Comparison of ENCODE assay signal across 25 cellular contexts in the genomic region with DNA sequence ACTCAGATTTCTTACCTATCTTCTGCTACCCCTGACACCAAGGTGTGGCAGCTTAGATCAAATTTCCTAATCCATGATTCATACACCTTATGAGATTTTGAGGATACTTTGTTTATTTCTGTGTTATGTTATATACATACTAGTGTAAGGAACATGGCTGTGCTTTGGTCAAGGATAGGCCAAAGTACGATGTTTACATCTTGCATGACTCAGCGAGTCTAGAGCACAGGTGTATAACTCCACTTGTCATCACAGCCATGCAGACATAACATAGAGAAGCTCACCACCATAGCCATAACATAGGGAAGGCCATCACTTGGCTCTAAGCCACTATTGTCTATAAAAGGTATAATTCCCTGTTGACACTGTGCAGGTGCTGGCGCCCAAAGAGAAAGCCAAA.
A peak's percentile ranks its signal among the peaks of the same experiment; 100 is the strongest.
DNase-seq lines count a peak whose midpoint lies in the region; ATAC-seq, FAIRE-seq and TF ChIP-seq lines count a peak whose summit lies in the region.
"Had no signal": no experiment of that assay in that cellular context is flagged by ENCODE, and none has a peak within 500 bp of the region (broad histone marks: within the 10 kb centered on the region; RNA-seq: fewer than 3 reads in every experiment).

No MANE protein-coding gene starts in this region.

- intact Hi-C loops in HepG2 (cut with micrococcal nuclease; ENCODE audit: unreplicated experiment) = no loop called here
- intact Hi-C loops in right lobe of liver (cut with DNase I) = no loop called here

- TF ChIP-seq CTCF in HepG2 (CRISPR knock-in tag; IDR thresholded peaks at IDR 0.05) (no peak), right lobe of liver (IDR thresholded peaks at IDR 0.05) (no peak), right atrium auricular region (IDR thresholded peaks at IDR 0.05) (no peak)

- no peaks in the 10 kb centered on the region for H3K79me2 ChIP-seq in HepG2 (ENCODE audit: insufficient read depth, low read length)

- in situ Hi-C loops in HepG2 (cut with HindIII; ENCODE audit: extremely low pct_ligation_motif_present, low pct_unique_long_range_greater_than_20kb) = no loop called here

- no peaks in the 10 kb centered on the region for H3K9me3 ChIP-seq in HepG2 (ENCODE audit: low read length)
- H3K9me3 ChIP-seq in right lobe of liver = no peaks in the 10 kb centered on the region
- no peaks in the 10 kb centered on the region for H3K9me3 ChIP-seq in right atrium auricular region
- H3K9me3 ChIP-seq: Caco-2, pancreas had no signal

- H3K27ac ChIP-seq in HepG2 (ENCODE audit: extremely low read length, insufficient read depth, low read length) = no peak overlapping the region
- H3K27ac ChIP-seq in right lobe of liver = no peak overlapping the region
- H3K27ac ChIP-seq in right atrium auricular region = no peak overlapping the region
- H3K27ac ChIP-seq: coronary artery, pancreas had no signal

- 26% methylated on average over 3 of the region's 3 CpGs for WGBS in HepG2 (ENCODE audit: low lambda C conversion rate)
- 97% methylated on average over 3 of the region's 3 CpGs for WGBS in right lobe of liver (ENCODE audit: insufficient coverage, low coverage, low lambda C conversion rate, missing lambda C conversion rate)

- CTCF ChIA-PET in HepG2 (lab: Yijun Ruan, JAX; ENCODE audit: low intra/inter-chr PET ratio, low total read pairs) = no interaction called here

- TF ChIP-seq RAD21 in HepG2 (CRISPR knock-in tag; IDR thresholded peaks at IDR 0.05) = no peak

- no TSS peak for BruUV-seq in HepG2 (replicated peaks; lab: Mats Ljungman, UMichigan)

- H3K9ac ChIP-seq in HepG2 (ENCODE audit: insufficient read depth, low read depth, low read length) = no peak overlapping the region

- TF ChIP-seq POLR2A in HepG2 (IDR thresholded peaks at IDR 0.05; ENCODE audit: insufficient read depth in 1 of 2, low read depth in 2 of 2, low read length in 2 of 2) (no peak), right lobe of liver (IDR thresholded peaks at IDR 0.05) (no peak)

- H3K4me3 ChIP-seq in HepG2 (replicated peaks in 1 of 3; ENCODE audit: insufficient read depth in 1 of 3, low read depth in 2 of 3, low read length in 3 of 3) = no peak overlapping the region
- H3K4me3 ChIP-seq in right lobe of liver = no peak overlapping the region
- no peak overlapping the region for H3K4me3 ChIP-seq in right atrium auricular region
- H3K4me3 ChIP-seq: coronary artery, pancreas had no signal

- no peaks in the 10 kb centered on the region for H3K36me3 ChIP-seq in HepG2 (replicated peaks in 1 of 2; ENCODE audit: control insufficient read depth in 1 of 2, insufficient read depth in 2 of 2, low read length in 2 of 2)
- H3K36me3 ChIP-seq in right lobe of liver = no peaks in the 10 kb centered on the region
- H3K36me3 ChIP-seq in right atrium auricular region = no peaks in the 10 kb centered on the region
- H3K36me3 ChIP-seq: pancreas had no signal

- H3K27me3 ChIP-seq in HepG2 (ENCODE audit: control insufficient read depth in 1 of 2, insufficient read depth in 2 of 2, low read length in 2 of 2) (no peaks in the 10 kb centered on the region), right lobe of liver (no peaks in the 10 kb centered on the region), right atrium auricular region (no peaks in the 10 kb centered on the region)
- H3K27me3 ChIP-seq: pancreas had no signal

- no peak for FAIRE-seq in HepG2 (lab: Jason Lieb, UNC)
- FAIRE-seq: GM18507, pancreas had no signal

- no peak overlapping the region for H3K4me2 ChIP-seq in HepG2 (ENCODE audit: low read depth, low read length)

- no peak overlapping the region for H2AFZ ChIP-seq in HepG2 (ENCODE audit: low read length)

- H3K4me1 ChIP-seq in HepG2 (ENCODE audit: insufficient read depth, low read length) (no peaks in the 10 kb centered on the region), right lobe of liver (no peaks in the 10 kb centered on the region), right atrium auricular region (no peaks in the 10 kb centered on the region)
- H3K4me1 ChIP-seq: Caco-2, pancreas had no signal

- TF ChIP-seq EP300 in HepG2 (IDR thresholded peaks at IDR 0.05; ENCODE audit: low read depth in 2 of 2, low read length in 2 of 2) = no peak
- no peak for TF ChIP-seq EP300 in HepG2 (CRISPR knock-in tag; IDR thresholded peaks at IDR 0.05; ENCODE audit: borderline replicate concordance)

- POLR2A ChIA-PET in HepG2 (lab: Yijun Ruan, JAX) = no interaction called here

- H4K20me1 ChIP-seq in HepG2 (ENCODE audit: insufficient read depth, low read length) = no peaks in the 10 kb centered on the region

- DNase-seq in HepG2 (ENCODE audit: low spot score) (no peak), right lobe of liver (no peak), NCI-H345 treated with DMSO at 0.1 percent for 48 hours (lab: John Stamatoyannopoulos, UW; ENCODE audit: unreplicated experiment) (peak; percentile 58), SHP77 (lab: John Stamatoyannopoulos, UW) (peak; percentile 62 to 67), NCI-H2107 treated with DMSO at 0.1 percent for 48 hours (lab: John Stamatoyannopoulos, UW; ENCODE audit: unreplicated experiment) (no peak), NOMO-1 treated with DMSO at 0.1 percent for 48 hours (lab: John Stamatoyannopoulos, UW; ENCODE audit: unreplicated experiment) (no peak), right atrium auricular region (ENCODE audit: low spot score) (no peak)
- no peak for DNase-seq in activated CD4-positive, alpha-beta T cell treated with anti-CD3 and anti-CD28 coated beads for 48 hours
- DNase-seq: activated CD4-positive, alpha-beta T cell treated with anti-CD3 and anti-CD28 coated beads for 36 hours; activated effector memory CD4-positive, alpha-beta T cell treated with anti-CD3 and anti-CD28 coated beads, Interleukin-2, amount 50 U/mL, for 16 hours; activated naive CD8-positive, alpha-beta T cell treated with anti-CD3 and anti-CD28 coated beads for 36 hours; aorta; Caco-2; effector memory CD4-positive, alpha-beta T cell; H7; head of caudate nucleus; MM.1S; NCI-H1930; NCI-H524; pancreas; stimulated activated CD4-positive, alpha-beta T cell treated with anti-CD3 and anti-CD28 coated beads, Interleukin-4, amount 100 ng/mL, for 1 hour; T-helper 2 cell; trophoblast cell had no signal

- ATAC-seq in HepG2 = no peak
- ATAC-seq in right lobe of liver = no peak
- ATAC-seq: activated CD4-positive, alpha-beta T cell treated with anti-CD3 and anti-CD28 coated beads for 36 hours; pancreas had no signal

TF ChIP-seq in HepG2, 621 proteins besides CTCF, POLR2A, EP300 and RAD21:
- TF ChIP-seq NFE2L2 (IDR thresholded peaks at IDR 0.05; ENCODE audit: low read length) (peak; percentile 31; the same call in 1 of the 2 replicates), ZNF564 (CRISPR knock-in tag; IDR thresholded peaks at IDR 0.05) (no peak), GATAD2A (CRISPR knock-in tag; IDR thresholded peaks at IDR 0.05) (no peak), FOSL2 (CRISPR knock-in tag; IDR thresholded peaks at IDR 0.05) (peak; percentile 37; the same call in 1 of the 2 replicates), NFE2 (CRISPR knock-in tag; IDR thresholded peaks at IDR 0.05) (peak; percentile 45; the same call in 1 of the 2 replicates)
- TF ChIP-seq, protein P1, sequence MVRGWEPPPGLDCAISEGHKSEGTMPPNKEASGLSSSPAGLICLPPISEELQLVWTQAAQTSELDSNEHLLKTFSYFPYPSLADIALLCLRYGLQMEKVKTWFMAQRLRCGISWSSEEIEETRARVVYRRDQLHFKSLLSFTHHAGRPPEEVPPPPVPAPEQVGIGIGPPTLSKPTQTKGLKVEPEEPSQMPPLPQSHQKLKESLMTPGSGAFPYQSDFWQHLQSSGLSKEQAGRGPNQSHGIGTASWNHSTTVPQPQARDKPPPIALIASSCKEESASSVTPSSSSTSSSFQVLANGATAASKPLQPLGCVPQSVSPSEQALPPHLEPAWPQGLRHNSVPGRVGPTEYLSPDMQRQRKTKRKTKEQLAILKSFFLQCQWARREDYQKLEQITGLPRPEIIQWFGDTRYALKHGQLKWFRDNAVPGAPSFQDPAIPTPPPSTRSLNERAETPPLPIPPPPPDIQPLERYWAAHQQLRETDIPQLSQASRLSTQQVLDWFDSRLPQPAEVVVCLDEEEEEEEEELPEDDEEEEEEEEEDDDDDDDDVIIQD (CRISPR knock-in tag; IDR thresholded peaks at IDR 0.05; ENCODE audit: low read depth) = no peak
- TF ChIP-seq, protein P2, sequence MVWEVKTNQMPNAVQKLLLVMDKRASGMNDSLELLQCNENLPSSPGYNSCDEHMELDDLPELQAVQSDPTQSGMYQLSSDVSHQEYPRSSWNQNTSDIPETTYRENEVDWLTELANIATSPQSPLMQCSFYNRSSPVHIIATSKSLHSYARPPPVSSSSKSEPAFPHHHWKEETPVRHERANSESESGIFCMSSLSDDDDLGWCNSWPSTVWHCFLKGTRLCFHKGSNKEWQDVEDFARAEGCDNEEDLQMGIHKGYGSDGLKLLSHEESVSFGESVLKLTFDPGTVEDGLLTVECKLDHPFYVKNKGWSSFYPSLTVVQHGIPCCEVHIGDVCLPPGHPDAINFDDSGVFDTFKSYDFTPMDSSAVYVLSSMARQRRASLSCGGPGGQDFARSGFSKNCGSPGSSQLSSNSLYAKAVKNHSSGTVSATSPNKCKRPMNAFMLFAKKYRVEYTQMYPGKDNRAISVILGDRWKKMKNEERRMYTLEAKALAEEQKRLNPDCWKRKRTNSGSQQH (CRISPR knock-in tag; IDR thresholded peaks at IDR 0.05; ENCODE audit: low read depth) = no peak
TF ChIP-seq in HepG2: peak in this region for 3.

Comparison
In these comparisons a context has a peak if more than half of its experiments do, and no peak if none do; other contexts are left out.
1. DNase-seq: peak in NCI-H345 treated with DMSO at 0.1 percent for 48 hours (single experiment) and SHP77 (2 of 2); none in HepG2 (single experiment), right lobe of liver (0 of 3), NCI-H2107 treated with DMSO at 0.1 percent for 48 hours (single experiment), NOMO-1 treated with DMSO at 0.1 percent for 48 hours (single experiment), right atrium auricular region (single experiment) and activated CD4-positive, alpha-beta T cell treated with anti-CD3 and anti-CD28 coated beads for 48 hours (single experiment).